In the genomic region with DNA sequence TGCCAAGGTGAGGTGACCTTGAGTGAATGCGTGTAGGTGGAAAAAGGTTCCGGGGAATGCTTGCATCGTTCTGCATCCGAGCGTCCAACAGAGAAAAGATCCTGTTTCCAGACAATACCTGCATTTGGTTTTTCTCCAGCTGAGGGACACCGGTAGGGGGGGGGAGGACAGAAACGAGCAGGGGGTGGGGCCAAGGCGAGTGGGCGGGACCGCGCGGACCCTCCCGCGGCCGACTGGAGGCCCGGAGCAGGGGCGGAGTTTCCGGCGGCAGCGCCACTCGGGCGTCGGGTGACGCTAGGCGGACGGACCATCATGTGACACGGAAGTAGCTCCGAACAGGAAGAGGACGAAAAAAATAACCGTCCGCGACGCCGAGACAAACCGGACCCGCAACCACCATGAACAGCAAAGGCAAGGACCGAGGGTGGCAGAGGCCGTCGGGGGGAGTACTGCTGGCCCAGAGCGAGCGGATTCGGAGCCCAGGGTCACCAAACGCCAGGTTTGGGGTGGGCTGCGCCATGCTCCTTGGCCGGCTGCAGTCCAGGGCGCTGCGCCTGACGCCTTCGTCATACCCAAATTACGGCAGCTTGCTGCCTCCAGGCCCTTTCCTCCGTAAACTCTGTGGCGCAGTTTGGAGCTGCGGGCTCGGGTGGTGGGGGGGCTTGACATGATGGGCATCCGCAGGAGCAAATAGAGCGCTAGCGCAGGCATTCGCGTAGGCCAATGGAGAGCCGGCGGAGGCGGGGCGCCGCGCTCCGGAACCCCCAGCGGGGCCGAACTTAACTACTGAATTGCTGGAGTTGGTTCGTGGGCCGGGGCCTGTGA, we compare ENCODE assay signal across 1 cellular context.
TF ChIP-seq lines count a peak whose summit lies in the region.

A gene with protein sequence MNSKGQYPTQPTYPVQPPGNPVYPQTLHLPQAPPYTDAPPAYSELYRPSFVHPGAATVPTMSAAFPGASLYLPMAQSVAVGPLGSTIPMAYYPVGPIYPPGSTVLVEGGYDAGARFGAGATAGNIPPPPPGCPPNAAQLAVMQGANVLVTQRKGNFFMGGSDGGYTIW (plus strand): TSS at position 317 of the 825 bp plus-strand sequence. CDS start 82 bp downstream, at position 399.

TF ChIP-seq in HepG2, 621 proteins besides CTCF, POLR2A, EP300 and RAD21 (continued from another document and continues in another):
- TF ChIP-seq, protein P1, sequence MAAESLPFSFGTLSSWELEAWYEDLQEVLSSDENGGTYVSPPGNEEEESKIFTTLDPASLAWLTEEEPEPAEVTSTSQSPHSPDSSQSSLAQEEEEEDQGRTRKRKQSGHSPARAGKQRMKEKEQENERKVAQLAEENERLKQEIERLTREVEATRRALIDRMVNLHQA (CRISPR knock-in tag; IDR thresholded peaks at IDR 0.05), result no peak
- TF ChIP-seq, protein P2, sequence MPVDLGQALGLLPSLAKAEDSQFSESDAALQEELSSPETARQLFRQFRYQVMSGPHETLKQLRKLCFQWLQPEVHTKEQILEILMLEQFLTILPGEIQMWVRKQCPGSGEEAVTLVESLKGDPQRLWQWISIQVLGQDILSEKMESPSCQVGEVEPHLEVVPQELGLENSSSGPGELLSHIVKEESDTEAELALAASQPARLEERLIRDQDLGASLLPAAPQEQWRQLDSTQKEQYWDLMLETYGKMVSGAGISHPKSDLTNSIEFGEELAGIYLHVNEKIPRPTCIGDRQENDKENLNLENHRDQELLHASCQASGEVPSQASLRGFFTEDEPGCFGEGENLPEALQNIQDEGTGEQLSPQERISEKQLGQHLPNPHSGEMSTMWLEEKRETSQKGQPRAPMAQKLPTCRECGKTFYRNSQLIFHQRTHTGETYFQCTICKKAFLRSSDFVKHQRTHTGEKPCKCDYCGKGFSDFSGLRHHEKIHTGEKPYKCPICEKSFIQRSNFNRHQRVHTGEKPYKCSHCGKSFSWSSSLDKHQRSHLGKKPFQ (CRISPR knock-in tag; IDR thresholded peaks at IDR 0.05; ENCODE audit: insufficient replicate concordance), result peak; percentile 78
- peak; percentile 56; the same call in 1 of the 2 replicates for TF ChIP-seq FOXJ3 (CRISPR knock-in tag; IDR thresholded peaks at IDR 0.05; ENCODE audit: borderline replicate concordance)
- TF ChIP-seq, protein P3, sequence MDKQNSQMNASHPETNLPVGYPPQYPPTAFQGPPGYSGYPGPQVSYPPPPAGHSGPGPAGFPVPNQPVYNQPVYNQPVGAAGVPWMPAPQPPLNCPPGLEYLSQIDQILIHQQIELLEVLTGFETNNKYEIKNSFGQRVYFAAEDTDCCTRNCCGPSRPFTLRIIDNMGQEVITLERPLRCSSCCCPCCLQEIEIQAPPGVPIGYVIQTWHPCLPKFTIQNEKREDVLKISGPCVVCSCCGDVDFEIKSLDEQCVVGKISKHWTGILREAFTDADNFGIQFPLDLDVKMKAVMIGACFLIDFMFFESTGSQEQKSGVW (CRISPR knock-in tag; IDR thresholded peaks at IDR 0.05; ENCODE audit: borderline replicate concordance), result no peak
- 0 out of 2 replicates have a peak, but pooled peaks have one; percentile 8 for TF ChIP-seq FOXK1 (CRISPR knock-in tag; IDR thresholded peaks at IDR 0.05; ENCODE audit: borderline replicate concordance, low read depth)
- TF ChIP-seq NFKBIZ (CRISPR knock-in tag; IDR thresholded peaks at IDR 0.05), result no peak
- TF ChIP-seq, protein P4, sequence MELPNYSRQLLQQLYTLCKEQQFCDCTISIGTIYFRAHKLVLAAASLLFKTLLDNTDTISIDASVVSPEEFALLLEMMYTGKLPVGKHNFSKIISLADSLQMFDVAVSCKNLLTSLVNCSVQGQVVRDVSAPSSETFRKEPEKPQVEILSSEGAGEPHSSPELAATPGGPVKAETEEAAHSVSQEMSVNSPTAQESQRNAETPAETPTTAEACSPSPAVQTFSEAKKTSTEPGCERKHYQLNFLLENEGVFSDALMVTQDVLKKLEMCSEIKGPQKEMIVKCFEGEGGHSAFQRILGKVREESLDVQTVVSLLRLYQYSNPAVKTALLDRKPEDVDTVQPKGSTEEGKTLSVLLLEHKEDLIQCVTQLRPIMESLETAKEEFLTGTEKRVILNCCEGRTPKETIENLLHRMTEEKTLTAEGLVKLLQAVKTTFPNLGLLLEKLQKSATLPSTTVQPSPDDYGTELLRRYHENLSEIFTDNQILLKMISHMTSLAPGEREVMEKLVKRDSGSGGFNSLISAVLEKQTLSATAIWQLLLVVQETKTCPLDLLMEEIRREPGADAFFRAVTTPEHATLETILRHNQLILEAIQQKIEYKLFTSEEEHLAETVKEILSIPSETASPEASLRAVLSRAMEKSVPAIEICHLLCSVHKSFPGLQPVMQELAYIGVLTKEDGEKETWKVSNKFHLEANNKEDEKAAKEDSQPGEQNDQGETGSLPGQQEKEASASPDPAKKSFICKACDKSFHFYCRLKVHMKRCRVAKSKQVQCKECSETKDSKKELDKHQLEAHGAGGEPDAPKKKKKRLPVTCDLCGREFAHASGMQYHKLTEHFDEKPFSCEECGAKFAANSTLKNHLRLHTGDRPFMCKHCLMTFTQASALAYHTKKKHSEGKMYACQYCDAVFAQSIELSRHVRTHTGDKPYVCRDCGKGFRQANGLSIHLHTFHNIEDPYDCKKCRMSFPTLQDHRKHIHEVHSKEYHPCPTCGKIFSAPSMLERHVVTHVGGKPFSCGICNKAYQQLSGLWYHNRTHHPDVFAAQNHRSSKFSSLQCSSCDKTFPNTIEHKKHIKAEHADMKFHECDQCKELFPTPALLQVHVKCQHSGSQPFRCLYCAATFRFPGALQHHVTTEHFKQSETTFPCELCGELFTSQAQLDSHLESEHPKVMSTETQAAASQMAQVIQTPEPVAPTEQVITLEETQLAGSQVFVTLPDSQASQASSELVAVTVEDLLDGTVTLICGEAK (IDR thresholded peaks at IDR 0.05), result no peak
- TF ChIP-seq, protein P4 (CRISPR knock-in tag; IDR thresholded peaks at IDR 0.05), result peak; percentile 17; the same call in 1 of the 2 replicates
- no peak for TF ChIP-seq TOE1 (CRISPR knock-in tag; IDR thresholded peaks at IDR 0.05)
- TF ChIP-seq, protein P5, sequence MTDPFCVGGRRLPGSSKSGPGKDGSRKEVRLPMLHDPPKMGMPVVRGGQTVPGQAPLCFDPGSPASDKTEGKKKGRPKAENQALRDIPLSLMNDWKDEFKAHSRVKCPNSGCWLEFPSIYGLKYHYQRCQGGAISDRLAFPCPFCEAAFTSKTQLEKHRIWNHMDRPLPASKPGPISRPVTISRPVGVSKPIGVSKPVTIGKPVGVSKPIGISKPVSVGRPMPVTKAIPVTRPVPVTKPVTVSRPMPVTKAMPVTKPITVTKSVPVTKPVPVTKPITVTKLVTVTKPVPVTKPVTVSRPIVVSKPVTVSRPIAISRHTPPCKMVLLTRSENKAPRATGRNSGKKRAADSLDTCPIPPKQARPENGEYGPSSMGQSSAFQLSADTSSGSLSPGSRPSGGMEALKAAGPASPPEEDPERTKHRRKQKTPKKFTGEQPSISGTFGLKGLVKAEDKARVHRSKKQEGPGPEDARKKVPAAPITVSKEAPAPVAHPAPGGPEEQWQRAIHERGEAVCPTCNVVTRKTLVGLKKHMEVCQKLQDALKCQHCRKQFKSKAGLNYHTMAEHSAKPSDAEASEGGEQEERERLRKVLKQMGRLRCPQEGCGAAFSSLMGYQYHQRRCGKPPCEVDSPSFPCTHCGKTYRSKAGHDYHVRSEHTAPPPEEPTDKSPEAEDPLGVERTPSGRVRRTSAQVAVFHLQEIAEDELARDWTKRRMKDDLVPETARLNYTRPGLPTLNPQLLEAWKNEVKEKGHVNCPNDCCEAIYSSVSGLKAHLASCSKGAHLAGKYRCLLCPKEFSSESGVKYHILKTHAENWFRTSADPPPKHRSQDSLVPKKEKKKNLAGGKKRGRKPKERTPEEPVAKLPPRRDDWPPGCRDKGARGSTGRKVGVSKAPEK (CRISPR knock-in tag; IDR thresholded peaks at IDR 0.05; ENCODE audit: borderline replicate concordance), result no peak
- TF ChIP-seq RAD51 (IDR thresholded peaks at IDR 0.05; ENCODE audit: borderline replicate concordance), result peak; percentile 58
- TF ChIP-seq ZNF335 (CRISPR knock-in tag; IDR thresholded peaks at IDR 0.05), result peak; percentile 65; the same call in 1 of the 2 replicates
- no peak for TF ChIP-seq ZNF296 (CRISPR knock-in tag; conservative IDR thresholded peaks at IDR 0.05)
- TF ChIP-seq CREB1 (IDR thresholded peaks at IDR 0.05), result peak; percentile 80
- TF ChIP-seq CREB1 (CRISPR knock-in tag; IDR thresholded peaks at IDR 0.05), result peak; percentile 78
- TF ChIP-seq ZNF44 (CRISPR knock-in tag; IDR thresholded peaks at IDR 0.05), result peak; percentile 80; the same call in 1 of the 2 replicates
- TF ChIP-seq RXRA (CRISPR knock-in tag; IDR thresholded peaks at IDR 0.05), result peak; percentile 49
- TF ChIP-seq ATF7 (IDR thresholded peaks at IDR 0.05), result no peak
- no peak for TF ChIP-seq ATF7 (CRISPR knock-in tag; IDR thresholded peaks at IDR 0.05)
- TF ChIP-seq FOXO1 (CRISPR knock-in tag; IDR thresholded peaks at IDR 0.05), result no peak
- TF ChIP-seq YY1 (IDR thresholded peaks at IDR 0.05; ENCODE audit: insufficient read depth, insufficient replicate concordance, low read depth, low read length), result peak; percentile 27
- TF ChIP-seq, protein P6, sequence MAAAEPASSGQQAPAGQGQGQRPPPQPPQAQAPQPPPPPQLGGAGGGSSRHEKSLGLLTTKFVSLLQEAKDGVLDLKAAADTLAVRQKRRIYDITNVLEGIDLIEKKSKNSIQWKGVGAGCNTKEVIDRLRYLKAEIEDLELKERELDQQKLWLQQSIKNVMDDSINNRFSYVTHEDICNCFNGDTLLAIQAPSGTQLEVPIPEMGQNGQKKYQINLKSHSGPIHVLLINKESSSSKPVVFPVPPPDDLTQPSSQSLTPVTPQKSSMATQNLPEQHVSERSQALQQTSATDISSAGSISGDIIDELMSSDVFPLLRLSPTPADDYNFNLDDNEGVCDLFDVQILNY (CRISPR knock-in tag; conservative IDR thresholded peaks at IDR 0.05), result no peak
- no peak for TF ChIP-seq JUND (CRISPR knock-in tag; IDR thresholded peaks at IDR 0.05)
- TF ChIP-seq PRPF4 (IDR thresholded peaks at IDR 0.05; ENCODE audit: low read depth, low read length, poor library complexity, severe bottlenecking), result no peak
- TF ChIP-seq, protein P7, sequence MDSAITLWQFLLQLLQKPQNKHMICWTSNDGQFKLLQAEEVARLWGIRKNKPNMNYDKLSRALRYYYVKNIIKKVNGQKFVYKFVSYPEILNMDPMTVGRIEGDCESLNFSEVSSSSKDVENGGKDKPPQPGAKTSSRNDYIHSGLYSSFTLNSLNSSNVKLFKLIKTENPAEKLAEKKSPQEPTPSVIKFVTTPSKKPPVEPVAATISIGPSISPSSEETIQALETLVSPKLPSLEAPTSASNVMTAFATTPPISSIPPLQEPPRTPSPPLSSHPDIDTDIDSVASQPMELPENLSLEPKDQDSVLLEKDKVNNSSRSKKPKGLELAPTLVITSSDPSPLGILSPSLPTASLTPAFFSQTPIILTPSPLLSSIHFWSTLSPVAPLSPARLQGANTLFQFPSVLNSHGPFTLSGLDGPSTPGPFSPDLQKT (CRISPR knock-in tag; IDR thresholded peaks at IDR 0.05; ENCODE audit: borderline replicate concordance), result 0 out of 2 replicates have a peak, but pooled peaks have one; percentile 73
- TF ChIP-seq ZBTB38 (CRISPR knock-in tag; IDR thresholded peaks at IDR 0.05), result no peak
- TF ChIP-seq ZNF17 (CRISPR knock-in tag; IDR thresholded peaks at IDR 0.05), result no peak
- TF ChIP-seq MBD4 (IDR thresholded peaks at IDR 0.05; ENCODE audit: borderline replicate concordance, low read length), result no peak
